10 cellular contexts compared by ENCODE assay signal in the genomic region with DNA sequence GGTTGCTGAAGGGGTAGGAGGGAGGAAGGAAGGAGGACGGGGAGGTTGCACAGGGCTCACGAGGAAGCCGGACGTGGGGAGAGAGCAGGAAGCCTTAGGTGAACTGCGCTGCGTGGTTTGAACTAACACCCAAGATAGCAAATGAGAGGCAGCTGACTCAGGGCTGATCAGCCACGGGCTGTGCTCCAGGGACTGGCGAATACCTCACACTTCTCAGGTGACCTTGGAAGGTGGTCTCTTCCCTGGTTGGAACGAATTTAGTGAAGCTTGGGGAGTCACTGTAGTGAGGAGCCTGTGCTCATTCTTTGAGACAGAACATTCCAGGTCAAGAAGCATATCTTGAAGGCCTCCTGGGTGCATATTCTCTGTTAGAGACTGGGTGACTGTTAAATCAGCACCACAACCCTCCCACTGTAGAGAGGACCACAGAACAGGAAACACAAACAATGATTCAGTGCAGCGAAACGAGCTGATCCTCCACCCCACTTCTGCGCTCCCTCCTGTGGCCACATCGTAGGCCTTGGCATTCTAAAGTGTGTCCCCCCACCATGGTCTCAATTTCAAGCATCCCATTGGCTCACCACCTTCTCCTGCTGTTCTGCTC. TPM values are rescaled to one million over a fixed set of nuclear protein-coding genes. Genes with fewer than 3 reads are reported as not detected.
DNase-seq lines count a peak whose midpoint lies in the region; ATAC-seq and TF ChIP-seq lines count a peak whose summit lies in the region.
"Had no signal": no experiment of that assay in that cellular context is flagged by ENCODE, and none has a peak within 500 bp of the region (broad histone marks: within the 10 kb centered on the region; RNA-seq: fewer than 3 reads in every experiment).

No MANE protein-coding gene starts in this region.

- POLR2A ChIA-PET in SK-N-SH (lab: Yijun Ruan, JAX), result no interaction called here

- H3K36me3 ChIP-seq in SK-N-SH (replicated peaks in 1 of 2; ENCODE audit: control insufficient read depth in 1 of 2, insufficient read depth in 2 of 2, low read length in 1 of 2), result no peaks in the 10 kb centered on the region
- H3K36me3 ChIP-seq in WERI-Rb-1, result no peaks in the 10 kb centered on the region
- no peaks in the 10 kb centered on the region for H3K36me3 ChIP-seq in psoas muscle (ENCODE audit: insufficient read depth in 1 of 2, low read depth in 1 of 2)

- H3K9me3 ChIP-seq in SK-N-SH (no peaks in the 10 kb centered on the region), WERI-Rb-1 (ENCODE audit: severe bottlenecking) (peaks cover 5% of the 10 kb centered on the region), psoas muscle (no peaks in the 10 kb centered on the region)
- H3K9me3 ChIP-seq: A549 had no signal

- H3K79me2 ChIP-seq in SK-N-SH (ENCODE audit: insufficient read depth), result no peaks in the 10 kb centered on the region

- H3K4me2 ChIP-seq in SK-N-SH, result no peak overlapping the region
- H3K4me2 ChIP-seq: A549 had no signal

- CTCF ChIA-PET in SK-N-SH (lab: Yijun Ruan, JAX), result interaction anchor here (0.6 to 1.0 kb wide), 2 partner anchors 56 to 1149 kb away, joined by 3 read pairs; no protein-coding TSS in a partner anchor

- no peak overlapping the region for H2AFZ ChIP-seq in SK-N-SH (ENCODE audit: low read depth)

- no peak overlapping the region for H3K27ac ChIP-seq in SK-N-SH (ENCODE audit: low read depth in 2 of 2, low read length in 1 of 2)
- H3K27ac ChIP-seq in WERI-Rb-1, result no peak overlapping the region
- peak overlapping the region; percentile 87 for H3K27ac ChIP-seq in psoas muscle
- H3K27ac ChIP-seq: A549 had no signal

- TF ChIP-seq CTCF in SK-N-SH (IDR thresholded peaks at IDR 0.05) (no peak; the same call in 1 of the 2 replicates), WERI-Rb-1 (IDR thresholded peaks at IDR 0.05; ENCODE audit: low read depth, low read length) (peak; percentile 29), cardiac fibroblast (IDR thresholded peaks at IDR 0.05; ENCODE audit: low read depth, low read length) (peak; percentile 49), psoas muscle (IDR thresholded peaks at IDR 0.05) (no peak), GM13976 (IDR thresholded peaks at IDR 0.05; ENCODE audit: borderline replicate concordance, control extremely low read depth, extremely low read depth, insufficient read depth, missing control alignments) (no peak)

- DNase-seq in SK-N-SH, result no peak
- no peak for DNase-seq in WERI-Rb-1
- peak; percentile 54 to 78 for DNase-seq in cardiac fibroblast (ENCODE audit: low read depth in 2 of 2)
- DNase-seq in psoas muscle, result peak; percentile 66 to 86
- no peak for DNase-seq in GM13976 (ENCODE audit: low spot score)

- peaks cover 0 to 17% of the 10 kb centered on the region in 2 experiments; a peak in 1 of 4 replicates for H3K4me1 ChIP-seq in SK-N-SH (ENCODE audit: control insufficient read depth in 1 of 2, insufficient read depth in 2 of 2, low read depth in 1 of 2, low read length in 1 of 2)
- peaks cover 66% of the 10 kb centered on the region for H3K4me1 ChIP-seq in psoas muscle
- H3K4me1 ChIP-seq: A549 had no signal

- WGBS in SK-N-SH (ENCODE audit: low lambda C conversion rate), result 64% methylated on average over 13 of the region's 13 CpGs
- 24 to 33% (median 27%) methylated on average over 13 of the region's 13 CpGs for WGBS in psoas muscle, 3 donors

- ATAC-seq in SK-N-SH treated with all-trans-retinoic acid at 6 μM for 48 hours, result peak; percentile 16; the same call in 1 of the 3 replicates
- ATAC-seq in psoas muscle, result peak in 3 of 4 donors; percentile 27 to 36 (median 34)
- no peak for ATAC-seq in GM19395 (IDR thresholded peaks at IDR 0.05; ENCODE audit: unreplicated experiment)
- ATAC-seq in HG02588 (IDR thresholded peaks at IDR 0.05; ENCODE audit: unreplicated experiment), result no peak

- H3K9ac ChIP-seq in SK-N-SH, result no peak overlapping the region

- TF ChIP-seq RAD21 in SK-N-SH (IDR thresholded peaks at IDR 0.05; ENCODE audit: low read length), result no peak

- no peak for TF ChIP-seq EP300 in SK-N-SH (IDR thresholded peaks at IDR 0.05; ENCODE audit: borderline replicate concordance in 1 of 2, low read depth in 1 of 2, low read length in 1 of 2)

- in situ Hi-C loops in GM13976 (cut with MboI; ENCODE audit: low sequenced_read_pairs, unreplicated experiment), result no loop called here

- no peaks in the 10 kb centered on the region for H4K20me1 ChIP-seq in SK-N-SH (ENCODE audit: insufficient read depth)

- H3K9me2 ChIP-seq in SK-N-SH, result no peaks in the 10 kb centered on the region

- H3K27me3 ChIP-seq in SK-N-SH (ENCODE audit: insufficient read depth) (peaks cover 17% of the 10 kb centered on the region; the same call in 1 of the 2 replicates), WERI-Rb-1 (ENCODE audit: insufficient read depth, low read depth, severe bottlenecking) (no peaks in the 10 kb centered on the region), psoas muscle (ENCODE audit: insufficient read depth in 3 of 3, low read length in 2 of 3) (no peaks in the 10 kb centered on the region)

- no peaks in the 10 kb centered on the region for H3F3A ChIP-seq in SK-N-SH (replicated peaks; ENCODE audit: insufficient read depth)

- intact Hi-C loops in psoas muscle (cut with DNase I), result loop anchor here (2.0 to 10.0 kb wide), 5 partner anchors 56 to 448 kb away; partner anchors contain the start of gene CLIP4 (in 1 of the 2)

- H3K4me3 ChIP-seq in SK-N-SH (ENCODE audit: low read depth in 2 of 2, low read length in 1 of 2) (no peak overlapping the region), WERI-Rb-1 (ENCODE audit: low read depth, low read length) (no peak overlapping the region), cardiac fibroblast (replicated peaks in 1 of 2; ENCODE audit: low read depth in 2 of 2, low read length in 2 of 2) (no peak overlapping the region), psoas muscle (peak overlapping the region; percentile 52)
- H3K4me3 ChIP-seq: A549 had no signal

TF ChIP-seq in SK-N-SH treated with all-trans-retinoic acid at 6 μM for 48 hours, 23 proteins besides CTCF, POLR2A, EP300 and RAD21 (continues in another document):
- no peak for TF ChIP-seq SNAI2 (CRISPR knock-in tag; IDR thresholded peaks at IDR 0.05)
- TF ChIP-seq PPARA (CRISPR knock-in tag; IDR thresholded peaks at IDR 0.05; ENCODE audit: borderline replicate concordance), result no peak
- TF ChIP-seq, protein P1, sequence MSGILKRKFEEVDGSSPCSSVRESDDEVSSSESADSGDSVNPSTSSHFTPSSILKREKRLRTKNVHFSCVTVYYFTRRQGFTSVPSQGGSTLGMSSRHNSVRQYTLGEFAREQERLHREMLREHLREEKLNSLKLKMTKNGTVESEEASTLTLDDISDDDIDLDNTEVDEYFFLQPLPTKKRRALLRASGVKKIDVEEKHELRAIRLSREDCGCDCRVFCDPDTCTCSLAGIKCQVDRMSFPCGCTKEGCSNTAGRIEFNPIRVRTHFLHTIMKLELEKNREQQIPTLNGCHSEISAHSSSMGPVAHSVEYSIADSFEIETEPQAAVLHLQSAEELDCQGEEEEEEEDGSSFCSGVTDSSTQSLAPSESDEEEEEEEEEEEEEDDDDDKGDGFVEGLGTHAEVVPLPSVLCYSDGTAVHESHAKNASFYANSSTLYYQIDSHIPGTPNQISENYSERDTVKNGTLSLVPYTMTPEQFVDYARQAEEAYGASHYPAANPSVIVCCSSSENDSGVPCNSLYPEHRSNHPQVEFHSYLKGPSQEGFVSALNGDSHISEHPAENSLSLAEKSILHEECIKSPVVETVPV (CRISPR knock-in tag; IDR thresholded peaks at IDR 0.05), result no peak
- TF ChIP-seq OSR1 (CRISPR knock-in tag; IDR thresholded peaks at IDR 0.05), result no peak
- TF ChIP-seq ZNF8 (CRISPR knock-in tag; IDR thresholded peaks at IDR 0.05), result no peak
- no peak for TF ChIP-seq TOX (CRISPR knock-in tag; IDR thresholded peaks at IDR 0.05; ENCODE audit: borderline replicate concordance)
- TF ChIP-seq ZFP30 (CRISPR knock-in tag; IDR thresholded peaks at IDR 0.05), result no peak

TF ChIP-seq in SK-N-SH, 30 proteins besides CTCF, POLR2A, EP300 and RAD21:
- no peak for TF ChIP-seq RCOR1 (IDR thresholded peaks at IDR 0.05; ENCODE audit: low read length)
- TF ChIP-seq NRF1 (IDR thresholded peaks at IDR 0.05; ENCODE audit: low read depth, low read length), result no peak
- TF ChIP-seq, protein P2, sequence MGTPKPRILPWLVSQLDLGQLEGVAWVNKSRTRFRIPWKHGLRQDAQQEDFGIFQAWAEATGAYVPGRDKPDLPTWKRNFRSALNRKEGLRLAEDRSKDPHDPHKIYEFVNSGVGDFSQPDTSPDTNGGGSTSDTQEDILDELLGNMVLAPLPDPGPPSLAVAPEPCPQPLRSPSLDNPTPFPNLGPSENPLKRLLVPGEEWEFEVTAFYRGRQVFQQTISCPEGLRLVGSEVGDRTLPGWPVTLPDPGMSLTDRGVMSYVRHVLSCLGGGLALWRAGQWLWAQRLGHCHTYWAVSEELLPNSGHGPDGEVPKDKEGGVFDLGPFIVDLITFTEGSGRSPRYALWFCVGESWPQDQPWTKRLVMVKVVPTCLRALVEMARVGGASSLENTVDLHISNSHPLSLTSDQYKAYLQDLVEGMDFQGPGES (IDR thresholded peaks at IDR 0.05; ENCODE audit: low read depth, low read length), result no peak
- no peak for TF ChIP-seq FOSL2 (IDR thresholded peaks at IDR 0.05; ENCODE audit: borderline replicate concordance, low read depth)
- TF ChIP-seq TAF1 (IDR thresholded peaks at IDR 0.05; ENCODE audit: borderline replicate concordance, low read depth, low read length), result no peak
- TF ChIP-seq CHD2 (IDR thresholded peaks at IDR 0.05; ENCODE audit: low read length, partially characterized antibody), result no peak
- no peak for TF ChIP-seq TCF12 (IDR thresholded peaks at IDR 0.05)
- no peak for TF ChIP-seq RXRA (IDR thresholded peaks at IDR 0.05; ENCODE audit: borderline replicate concordance, low read depth)

RNA-seq across cellular contexts. Expression of gene TOGARAM2, which starts 33.8 kb away (rescaled TPM):
- polyA plus RNA-seq in SK-N-SH (2012; rRNA removed) (0.10 and 0.69 TPM in 2 replicates), psoas muscle (10 to 100 TPM in 2 of 3 donors, 1 to 10 TPM in 1; 6.1 to 54.2 (median 30.4) TPM)
- 0.06 and 0.13 TPM in 2 replicates for polyA plus RNA-seq in SK-N-SH (2012; cell fraction: cytosol; rRNA removed)
- polyA plus RNA-seq in SK-N-SH (2012; cell fraction: nucleus; rRNA removed), result 1.1 and 2.5 TPM in 2 replicates
- 10 to 100 TPM in 3 of 4 donors, 1 to 10 TPM in 1; 2.2 to 98.4 (median 22.5) TPM for total RNA-seq in psoas muscle

RNA-seq across cellular contexts. Expression of gene PCARE, which starts 59.4 kb away (rescaled TPM):
- polyA plus RNA-seq in SK-N-SH (2012; rRNA removed), result not detected in 2 replicates
- polyA plus RNA-seq in SK-N-SH (2012; cell fraction: cytosol; rRNA removed), result not detected in 2 replicates
- polyA plus RNA-seq in SK-N-SH (2012; cell fraction: nucleus; rRNA removed), result not detected in 2 replicates
- 1 to 10 TPM in 1 of 4 donors, under 1 TPM in 3; 0.02 to 1.0 (median 0.53) TPM for total RNA-seq in psoas muscle
- polyA plus RNA-seq in psoas muscle, result under 1 TPM; 0.03 to 0.48 (median 0.09) TPM
- total RNA-seq: activated CD8-positive, alpha-beta memory T cell treated with anti-CD3 and anti-CD28 coated beads for 36 hours had no signal
- polyA plus RNA-seq: A549 had no signal

Comparison
In these comparisons a context has a peak if more than half of its experiments do, and no peak if none do; other contexts are left out.
1. ATAC-seq: peak in SK-N-SH treated with all-trans-retinoic acid at 6 μM for 48 hours (single experiment) and psoas muscle (3 of 4); none in GM19395 (single experiment) and HG02588 (single experiment).
2. DNase-seq: peak in cardiac fibroblast (2 of 2) and psoas muscle (2 of 2); none in SK-N-SH (single experiment), WERI-Rb-1 (single experiment) and GM13976 (single experiment).
3. CTCF ChIP-seq: peak in WERI-Rb-1 (single experiment) and cardiac fibroblast (single experiment); none in SK-N-SH (single experiment), psoas muscle (single experiment) and GM13976 (single experiment).